ENCODE assay signal across 1 cellular context in genomic region chr2:105744909-105745853, GRCh38.
A peak's percentile ranks its signal among the peaks of the same experiment; 100 is the strongest.
TF ChIP-seq lines count a peak whose summit lies in the region.

NCK2 (plus strand) TSS chr2:105744912; CDS start chr2:105855064, 110,152 bp downstream.

TF ChIP-seq in HepG2, 621 proteins besides CTCF, POLR2A, EP300 and RAD21 (continued from another document and continues in another):
- no peak for TF ChIP-seq HNF1B (CRISPR knock-in tag; IDR thresholded peaks at IDR 0.05)
- no peak for TF ChIP-seq FOXM1 (CRISPR knock-in tag; IDR thresholded peaks at IDR 0.05)
- no peak for TF ChIP-seq BCLAF1 (IDR thresholded peaks at IDR 0.05)
- TF ChIP-seq KDM5B (CRISPR knock-in tag; IDR thresholded peaks at IDR 0.05; ENCODE audit: borderline replicate concordance) = no peak
- no peak for TF ChIP-seq REXO4 (CRISPR knock-in tag; IDR thresholded peaks at IDR 0.05; ENCODE audit: borderline replicate concordance)
- no peak for TF ChIP-seq TFDP1 (CRISPR knock-in tag; IDR thresholded peaks at IDR 0.05; ENCODE audit: borderline replicate concordance)
- TF ChIP-seq GZF1 (CRISPR knock-in tag; IDR thresholded peaks at IDR 0.05) = no peak
- TF ChIP-seq ZNF329 (CRISPR knock-in tag; IDR thresholded peaks at IDR 0.05; ENCODE audit: low read depth) = no peak
- TF ChIP-seq NFAT5 (CRISPR knock-in tag; IDR thresholded peaks at IDR 0.05) = peak; percentile 75; the same call in 1 of the 2 replicates
- no peak for TF ChIP-seq RNF219 (CRISPR knock-in tag; IDR thresholded peaks at IDR 0.05)
- peak; percentile 28; the same call in 1 of the 2 replicates for TF ChIP-seq KDM2A (CRISPR knock-in tag; IDR thresholded peaks at IDR 0.05; ENCODE audit: borderline replicate concordance, low read depth)
- TF ChIP-seq CHCHD3 (CRISPR knock-in tag; IDR thresholded peaks at IDR 0.05) = no peak
- no peak for TF ChIP-seq ZKSCAN1 (IDR thresholded peaks at IDR 0.05; ENCODE audit: low read length)
- TF ChIP-seq JDP2 (CRISPR knock-in tag; IDR thresholded peaks at IDR 0.05; ENCODE audit: borderline replicate concordance) = no peak
- TF ChIP-seq KDM3A (CRISPR knock-in tag; IDR thresholded peaks at IDR 0.05; ENCODE audit: low read depth) = no peak
- TF ChIP-seq XRCC5 (optimal IDR thresholded peaks at IDR 0.05; ENCODE audit: low read length) = no peak
- no peak for TF ChIP-seq ZMAT5 (CRISPR knock-in tag; IDR thresholded peaks at IDR 0.05; ENCODE audit: borderline replicate concordance, low read depth)
- no peak for TF ChIP-seq MAZ (IDR thresholded peaks at IDR 0.05; ENCODE audit: borderline replicate concordance, low read depth, low read length)
- no peak for TF ChIP-seq MAZ (CRISPR knock-in tag; IDR thresholded peaks at IDR 0.05; ENCODE audit: low read depth)
- TF ChIP-seq KLF12 (CRISPR knock-in tag; IDR thresholded peaks at IDR 0.05; ENCODE audit: borderline replicate concordance) = no peak
- TF ChIP-seq RCOR2 (CRISPR knock-in tag; IDR thresholded peaks at IDR 0.05) = no peak
- TF ChIP-seq PCBP1 (IDR thresholded peaks at IDR 0.05; ENCODE audit: borderline replicate concordance, low read depth, low read length) = no peak
- peak; percentile 64; the same call in 1 of the 2 replicates for TF ChIP-seq ZNF841 (CRISPR knock-in tag; IDR thresholded peaks at IDR 0.05; ENCODE audit: borderline replicate concordance)
- TF ChIP-seq PLSCR1 (CRISPR knock-in tag; IDR thresholded peaks at IDR 0.05; ENCODE audit: borderline replicate concordance) = no peak
- TF ChIP-seq HOXA7 (CRISPR knock-in tag; IDR thresholded peaks at IDR 0.05) = no peak
- peak; percentile 25; the same call in 1 of the 2 replicates for TF ChIP-seq ZNF121 (CRISPR knock-in tag; IDR thresholded peaks at IDR 0.05)
- TF ChIP-seq CBX5 (CRISPR knock-in tag; IDR thresholded peaks at IDR 0.05; ENCODE audit: borderline replicate concordance) = no peak
- no peak for TF ChIP-seq TRIM24 (CRISPR knock-in tag; IDR thresholded peaks at IDR 0.05)
- no peak for TF ChIP-seq HINFP (CRISPR knock-in tag; IDR thresholded peaks at IDR 0.05; ENCODE audit: low read depth)
- peak; percentile 74; the same call in 1 of the 2 replicates for TF ChIP-seq ZNF800 (CRISPR knock-in tag; IDR thresholded peaks at IDR 0.05)
- no peak; the same call in 1 of the 2 replicates for TF ChIP-seq THAP8 (CRISPR knock-in tag; IDR thresholded peaks at IDR 0.05; ENCODE audit: borderline replicate concordance)
- TF ChIP-seq NFYB (CRISPR knock-in tag; IDR thresholded peaks at IDR 0.05) = no peak
- TF ChIP-seq ZNF17 (CRISPR knock-in tag; IDR thresholded peaks at IDR 0.05) = no peak
- no peak for TF ChIP-seq MLXIP (CRISPR knock-in tag; IDR thresholded peaks at IDR 0.05; ENCODE audit: borderline replicate concordance)
